In genomic region chr17:38871992-38872605, GRCh38 we compare ENCODE assay signal across 8 cellular contexts. TPM values are rescaled to one million over a fixed set of nuclear protein-coding genes. Genes with fewer than 3 reads are reported as not detected.
DNase-seq lines count a peak whose midpoint lies in the region; ATAC-seq lines count a peak whose summit lies in the region.

No MANE protein-coding gene starts in this region.

- no peaks in the 10 kb centered on the region; the same call in 1 of the 2 replicates for H3K36me3 ChIP-seq in iPS-20b (ENCODE audit: insufficient read depth, low read depth, low read length)

- peak overlapping the region; percentile 77; the same call in 1 of the 2 replicates for H3K4me3 ChIP-seq in iPS-20b (ENCODE audit: low read length)

- no peaks in the 10 kb centered on the region for H3K27me3 Mint-ChIP-seq in activated T-helper 1 cell treated with anti-CD3 and anti-CD28 coated beads, Interleukin-12 subunit alpha, Interleukin-12 subunit beta, Interleukin-2, Interleukin-4 antibody, amounts not matched to agents 30 ng/mL and 10 ng/mL and 1 ng/mL, durations not matched to agents 14 hours and 24 hours and 36 hours (ENCODE audit: insufficient read depth)

- H3K27ac ChIP-seq in iPS-20b (ENCODE audit: low read length) = peak overlapping the region; percentile 20
- H3K27ac ChIP-seq in substantia nigra (ENCODE audit: low read depth, low read length, poor library complexity, severe bottlenecking) = peak overlapping the region; percentile 73

- H3K36me3 Mint-ChIP-seq in activated T-helper 1 cell treated with anti-CD3 and anti-CD28 coated beads, Interleukin-12 subunit alpha, Interleukin-12 subunit beta, Interleukin-2, Interleukin-4 antibody, amounts not matched to agents 30 ng/mL and 10 ng/mL and 1 ng/mL, durations not matched to agents 14 hours and 24 hours and 36 hours (ENCODE audit: low read depth) = peaks cover 13% of the 10 kb centered on the region

- no peaks in the 10 kb centered on the region for H3K9me3 Mint-ChIP-seq in activated T-helper 1 cell treated with anti-CD3 and anti-CD28 coated beads, Interleukin-12 subunit alpha, Interleukin-12 subunit beta, Interleukin-2, Interleukin-4 antibody, amounts not matched to agents 30 ng/mL and 10 ng/mL and 1 ng/mL, durations not matched to agents 14 hours and 24 hours and 36 hours

- intact Hi-C loops in activated T-helper 1 cell treated with anti-CD3 and anti-CD28 coated beads, Interleukin-12 subunit alpha, Interleukin-12 subunit beta, Interleukin-2, Interleukin-4 antibody, amounts not matched to agents 30 ng/mL and 10 ng/mL and 1 ng/mL, durations not matched to agents 14 hours and 24 hours and 36 hours (cut with micrococcal nuclease) = loop anchor here (1.0 to 10.0 kb wide), 5 partner anchors 11 to 533 kb away; partner anchors contain the start of genes FBXL20, FBXO47 and PSMB3

- DNase-seq in DMS53 (lab: John Stamatoyannopoulos, UW) = peak; percentile 50
- DNase-seq in DMS53 treated with DMSO at 0.1 percent for 48 hours (lab: John Stamatoyannopoulos, UW; ENCODE audit: unreplicated experiment) = no peak
- DNase-seq in activated T-helper 1 cell treated with anti-CD3 and anti-CD28 coated beads, Interleukin-12 subunit alpha, Interleukin-12 subunit beta, Interleukin-2, Interleukin-4 antibody, amounts not matched to agents 30 ng/mL and 10 ng/mL and 1 ng/mL, durations not matched to agents 14 hours and 24 hours and 36 hours (ENCODE audit: low spot score) = no peak
- DNase-seq in substantia nigra (lab: John Stamatoyannopoulos, UW) = no peak
- no peak for DNase-seq in SK-N-DZ (ENCODE audit: low spot score)
- DNase-seq in germinal center (ENCODE audit: low spot score) = no peak

- no peaks in the 10 kb centered on the region for H3K9me3 ChIP-seq in iPS-20b (ENCODE audit: insufficient read depth, low read depth, low read length)

- peak overlapping the region; percentile 95 for H3K4me3 Mint-ChIP-seq in activated T-helper 1 cell treated with anti-CD3 and anti-CD28 coated beads, Interleukin-12 subunit alpha, Interleukin-12 subunit beta, Interleukin-2, Interleukin-4 antibody, amounts not matched to agents 30 ng/mL and 10 ng/mL and 1 ng/mL, durations not matched to agents 14 hours and 24 hours and 36 hours

- peaks cover 22% of the 10 kb centered on the region; the same call in 1 of the 2 replicates for H3K4me1 ChIP-seq in iPS-20b (ENCODE audit: insufficient read depth, low read length)

- ATAC-seq in GM19324 (IDR thresholded peaks at IDR 0.05; ENCODE audit: low FRiP score, unreplicated experiment) = no peak

- peaks cover 9% of the 10 kb centered on the region; the same call in 1 of the 2 replicates for H3K27me3 ChIP-seq in iPS-20b (ENCODE audit: insufficient read depth, low read length)

- H3K9ac ChIP-seq in iPS-20b (ENCODE audit: low read depth, low read length) = peak overlapping the region; percentile 86; the same call in 1 of the 2 replicates

- peaks cover 70% of the 10 kb centered on the region for H3K4me1 Mint-ChIP-seq in activated T-helper 1 cell treated with anti-CD3 and anti-CD28 coated beads, Interleukin-12 subunit alpha, Interleukin-12 subunit beta, Interleukin-2, Interleukin-4 antibody, amounts not matched to agents 30 ng/mL and 10 ng/mL and 1 ng/mL, durations not matched to agents 14 hours and 24 hours and 36 hours (ENCODE audit: low read depth)

- H3K27ac Mint-ChIP-seq in activated T-helper 1 cell treated with anti-CD3 and anti-CD28 coated beads, Interleukin-12 subunit alpha, Interleukin-12 subunit beta, Interleukin-2, Interleukin-4 antibody, amounts not matched to agents 30 ng/mL and 10 ng/mL and 1 ng/mL, durations not matched to agents 14 hours and 24 hours and 36 hours = peak overlapping the region; percentile 94

RNA-seq across cellular contexts. Expression of gene LASP1, which starts 2.2 kb away (rescaled TPM):
- total RNA-seq in activated T-helper 1 cell treated with anti-CD3 and anti-CD28 coated beads, Interleukin-12 subunit alpha, Interleukin-12 subunit beta, Interleukin-2, Interleukin-4 antibody, amounts not matched to agents 30 ng/mL and 10 ng/mL and 1 ng/mL, durations not matched to agents 14 hours and 24 hours and 36 hours = 133 and 135 TPM in 2 replicates
- 33.0 and 37.4 TPM in 2 replicates for polyA plus RNA-seq in SK-N-DZ (2014; cell fraction: cytosol; rRNA removed)
- 15.7 and 18.3 TPM in 2 replicates for polyA plus RNA-seq in SK-N-DZ (2014; cell fraction: nucleus; rRNA removed)

RNA-seq across cellular contexts. Expression of gene RPL23, which starts 18.6 kb away (rescaled TPM):
- total RNA-seq in activated T-helper 1 cell treated with anti-CD3 and anti-CD28 coated beads, Interleukin-12 subunit alpha, Interleukin-12 subunit beta, Interleukin-2, Interleukin-4 antibody, amounts not matched to agents 30 ng/mL and 10 ng/mL and 1 ng/mL, durations not matched to agents 14 hours and 24 hours and 36 hours = 1,847 and 1,871 TPM in 2 replicates
- polyA plus RNA-seq in SK-N-DZ (2014; cell fraction: cytosol; rRNA removed) = 2,846 and 2,901 TPM in 2 replicates
- 2,361 and 2,387 TPM in 2 replicates for polyA plus RNA-seq in SK-N-DZ (2014; cell fraction: nucleus; rRNA removed)

RNA-seq across cellular contexts. Expression of gene CWC25, which starts 47.0 kb away (rescaled TPM):
- total RNA-seq in activated T-helper 1 cell treated with anti-CD3 and anti-CD28 coated beads, Interleukin-12 subunit alpha, Interleukin-12 subunit beta, Interleukin-2, Interleukin-4 antibody, amounts not matched to agents 30 ng/mL and 10 ng/mL and 1 ng/mL, durations not matched to agents 14 hours and 24 hours and 36 hours = 28.6 and 30.4 TPM in 2 replicates
- 8.9 and 12.0 TPM in 2 replicates for polyA plus RNA-seq in SK-N-DZ (2014; cell fraction: cytosol; rRNA removed)
- polyA plus RNA-seq in SK-N-DZ (2014; cell fraction: nucleus; rRNA removed) = 39.8 and 54.9 TPM in 2 replicates
